Comparison of ENCODE assay signal across 8 cellular contexts in the genomic region with DNA sequence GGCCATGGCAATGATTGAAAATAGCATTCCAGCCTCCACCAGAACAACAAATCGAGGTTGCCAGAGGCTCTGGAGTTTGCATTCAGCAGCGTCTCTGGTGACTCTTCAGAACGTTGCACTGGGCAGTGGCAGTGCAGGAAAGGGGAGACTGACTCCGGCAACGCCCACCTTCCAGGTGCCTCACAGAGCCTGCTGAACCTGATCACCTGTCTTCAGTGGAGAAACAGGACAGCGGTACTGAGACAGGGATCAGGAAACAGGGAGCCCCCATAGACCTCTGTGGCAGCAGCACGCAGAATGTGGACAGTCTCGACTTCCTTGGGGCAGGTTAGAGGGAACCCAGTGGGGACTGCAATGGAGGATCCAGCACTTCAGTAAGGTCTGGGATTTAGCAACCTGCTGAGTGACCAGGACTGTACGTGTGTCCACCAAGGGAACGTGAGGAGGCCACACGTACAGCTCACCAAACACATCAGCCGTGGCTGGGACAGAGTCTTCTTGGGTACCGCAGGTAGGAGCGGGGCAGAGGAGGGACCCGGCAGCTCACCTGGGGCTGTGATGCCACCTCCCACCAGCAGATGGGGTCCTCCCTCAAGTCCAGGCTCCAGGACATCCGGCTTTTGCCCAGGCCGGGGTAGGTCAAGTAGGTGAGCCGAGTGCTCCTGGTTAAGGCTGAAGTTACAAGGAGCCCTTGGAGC.
DNase-seq lines count a peak whose midpoint lies in the region; ATAC-seq and TF ChIP-seq lines count a peak whose summit lies in the region.

No MANE protein-coding gene starts in this region.

- intact Hi-C loops in ascending aorta (cut with DNase I) (loop anchor here (5.0 kb wide), 2 partner anchors 134 to 161 kb away; no protein-coding TSS in a partner anchor), left lung (cut with DNase I) (loop anchor here in 1 of 2 donors (10.0 kb wide), 2 partner anchors 126 to 164 kb away; no protein-coding TSS in a partner anchor), lower leg skin (cut with DNase I; ENCODE audit: low total_unique reads) (loop anchor here (10.0 kb wide), 1 partner anchor 164 kb away; no protein-coding TSS in a partner anchor)

- no peaks in the 10 kb centered on the region for H3K27me3 ChIP-seq in ascending aorta
- peaks cover 0 to 3% of the 10 kb centered on the region in 2 donors for H3K27me3 ChIP-seq in left lung
- peaks cover 0 to 5% of the 10 kb centered on the region in 2 donors for H3K27me3 ChIP-seq in tibial nerve

- WGBS in tibial nerve, 2 donors, result 44 to 56% methylated on average over 14 to 15 of the region's 18 CpGs
- 44 to 51% methylated on average over 14 to 17 of the region's 18 CpGs for WGBS in lower leg skin, 2 donors

- no peak for TF ChIP-seq EP300 in tibial nerve (IDR thresholded peaks at IDR 0.05)

- H3K4me1 ChIP-seq in ascending aorta (no peaks in the 10 kb centered on the region), left lung (peaks cover 0 to 3% of the 10 kb centered on the region in 2 donors), tibial nerve (no peaks in the 10 kb centered on the region)

- H3K9me3 ChIP-seq in ascending aorta (no peaks in the 10 kb centered on the region), left lung (no peaks in the 10 kb centered on the region), tibial nerve (no peaks in the 10 kb centered on the region)

- H3K27ac ChIP-seq in ascending aorta (no peak overlapping the region), left lung (no peak overlapping the region), tibial nerve (no peak overlapping the region)

- DNase-seq in NCI-H1436 (lab: John Stamatoyannopoulos, UW), result peak; percentile 14
- DNase-seq in NCI-H1436 treated with DMSO at 0.1 percent for 48 hours (lab: John Stamatoyannopoulos, UW), result no peak
- peak; percentile 49 for DNase-seq in LoVo (ENCODE audit: low spot score)
- no peak for DNase-seq in ascending aorta (ENCODE audit: low spot score in 2 of 2)
- DNase-seq in left lung, result peak; percentile 75 to 85
- DNase-seq in tibial nerve (ENCODE audit: low spot score in 2 of 2), result peak in 1 of 2 donors; percentile 32
- DNase-seq in lower leg skin (ENCODE audit: low spot score in 2 of 2), result no peak

- H3K36me3 ChIP-seq in ascending aorta (peaks cover 0 to under 1% of the 10 kb centered on the region in 2 donors), left lung (peaks cover 0 to 6% of the 10 kb centered on the region in 2 donors), tibial nerve (peaks cover 0 to 16% (median 0%) of the 10 kb centered on the region in 3 donors)

- H3K4me3 ChIP-seq in ascending aorta (no peak overlapping the region), left lung (no peak overlapping the region), tibial nerve (no peak overlapping the region), lower leg skin (ENCODE audit: low read depth, poor library complexity, severe bottlenecking) (no peak overlapping the region)

- TF ChIP-seq POLR2A in tibial nerve (IDR thresholded peaks at IDR 0.05) (no peak), lower leg skin (IDR thresholded peaks at IDR 0.05) (no peak)

- peak; percentile 87 for ATAC-seq in left lung
- ATAC-seq in GM19467 (IDR thresholded peaks at IDR 0.05; ENCODE audit: unreplicated experiment), result no peak

- TF ChIP-seq CTCF in ascending aorta (IDR thresholded peaks at IDR 0.05), result peak in 2 of 3 experiments; percentile 30 to 48
- TF ChIP-seq CTCF in left lung (IDR thresholded peaks at IDR 0.05), result peak; percentile 42 to 53
- TF ChIP-seq CTCF in tibial nerve (IDR thresholded peaks at IDR 0.05), result peak; percentile 25 to 68 (median 53)
- TF ChIP-seq CTCF in lower leg skin (IDR thresholded peaks at IDR 0.05), result no peak

Comparison
In these comparisons a context has a peak if more than half of its experiments do, and no peak if none do; other contexts are left out.
1. DNase-seq: peak in NCI-H1436 (single experiment), LoVo (single experiment) and left lung (2 of 2); none in NCI-H1436 treated with DMSO at 0.1 percent for 48 hours (single experiment), ascending aorta (0 of 2) and lower leg skin (0 of 2).
2. CTCF ChIP-seq: peak in ascending aorta (2 of 3), left lung (2 of 2) and tibial nerve (5 of 5); none in lower leg skin (0 of 3).